Comparison of ENCODE assay signal across 21 cellular contexts in genomic region chr3:55617385-55617784, GRCh38.
DNase-seq lines count a peak whose midpoint lies in the region; ATAC-seq and TF ChIP-seq lines count a peak whose summit lies in the region.
"Had no signal": no experiment of that assay in that cellular context is flagged by ENCODE, and none has a peak within 500 bp of the region (broad histone marks: within the 10 kb centered on the region; RNA-seq: fewer than 3 reads in every experiment).

No MANE protein-coding gene starts in this region.

- H3K4me1 Mint-ChIP-seq in WTC11, result peaks cover 73% of the 10 kb centered on the region
- H3K4me1 Mint-ChIP-seq: CD8-positive, alpha-beta memory T cell had no signal

- H3K27ac ChIP-seq in cardiac muscle cell, result peak overlapping the region; percentile 32
- H3K27ac ChIP-seq: 22Rv1; BLaER1 treated with 17β-estradiol and CSF1 and Interleukin-3, amounts not matched to agents 10 nM and 100 nM; HL-60 had no signal

- H3K4me3 ChIP-seq in cardiac muscle cell, result no peak overlapping the region
- H3K4me3 ChIP-seq: BLaER1 treated with 17β-estradiol and CSF1 and Interleukin-3, amounts not matched to agents 10 nM and 100 nM had no signal

- peaks cover 50% of the 10 kb centered on the region for H3K4me1 ChIP-seq in cardiac muscle cell (ENCODE audit: low read depth)

- no peaks in the 10 kb centered on the region for H3K36me3 ChIP-seq in cardiac muscle cell
- H3K36me3 ChIP-seq: BLaER1 treated with 17β-estradiol and CSF1 and Interleukin-3, amounts not matched to agents 10 nM and 100 nM had no signal

- H3K9me3 Mint-ChIP-seq in WTC11, result no peaks in the 10 kb centered on the region

- peaks cover 6% of the 10 kb centered on the region; the same call in 1 of the 2 replicates for H3K27me3 Mint-ChIP-seq in WTC11 (ENCODE audit: low read depth)

- in situ Hi-C loops in ACHN (cut with HindIII; ENCODE audit: low pct_ligation_motif_present, low pct_unique_long_range_greater_than_20kb, low sequenced_read_pairs), result no loop called here

- peak overlapping the region; percentile 9; the same call in 1 of the 2 replicates for H3K27ac Mint-ChIP-seq in WTC11
- H3K27ac Mint-ChIP-seq: CD8-positive, alpha-beta memory T cell had no signal

- POLR2A ChIA-PET in WTC11 (lab: Charles Lee), result no interaction called here

- CTCF ChIA-PET in WTC11 (lab: Charles Lee), result no interaction called here

- TF ChIP-seq CTCF in cardiac muscle cell (IDR thresholded peaks at IDR 0.05; ENCODE audit: low read depth, low read length) (no peak), WTC11 (IDR thresholded peaks at IDR 0.05) (no peak)

- DNase-seq in cardiac muscle cell (ENCODE audit: low read depth in 1 of 2, low spot score in 1 of 2) (no peak), Right ventricle myocardium superior (no peak), WTC11 (ENCODE audit: low spot score) (no peak), left colon (no peak), ACHN (no peak), NCI-H510A treated with DMSO at 0.1 percent for 48 hours (lab: John Stamatoyannopoulos, UW) (no peak), NCI-H345 (lab: John Stamatoyannopoulos, UW) (no peak)
- DNase-seq: Calu3; CD8-positive, alpha-beta memory T cell; DMS153; GF-D8; KG1; NCI-H1417 treated with DMSO at 0.1 percent for 48 hours; NCI-H187; NCI-H2107; NCI-H748 treated with DMSO at 0.1 percent for 48 hours had no signal

- ATAC-seq in Right ventricle myocardium superior (ENCODE audit: poor library complexity) (no peak), WTC11 (no peak), left colon (peak; percentile 52), GM18502 (IDR thresholded peaks at IDR 0.05; ENCODE audit: poor library complexity, unreplicated experiment) (no peak)
- ATAC-seq: SK-N-SH treated with all-trans-retinoic acid at 6 μM for 48 hours had no signal

- no peaks in the 10 kb centered on the region for H3K9me3 ChIP-seq in cardiac muscle cell (ENCODE audit: low read depth)
- H3K9me3 ChIP-seq: BLaER1 treated with 17β-estradiol and CSF1 and Interleukin-3, amounts not matched to agents 10 nM and 100 nM had no signal

- H3K27me3 ChIP-seq in cardiac muscle cell, result no peaks in the 10 kb centered on the region
- H3K27me3 ChIP-seq: BLaER1 treated with 17β-estradiol and CSF1 and Interleukin-3, amounts not matched to agents 10 nM and 100 nM had no signal

- intact Hi-C loops in Right ventricle myocardium superior (cut with DNase I), result no loop called here
- intact Hi-C loops in left colon (cut with DNase I, micrococcal nuclease), result no loop called here

- H3K36me3 Mint-ChIP-seq in WTC11, result no peaks in the 10 kb centered on the region
- H3K36me3 Mint-ChIP-seq: CD8-positive, alpha-beta memory T cell had no signal

- H3K4me3 Mint-ChIP-seq in WTC11, result no peak overlapping the region
- H3K4me3 Mint-ChIP-seq: CD8-positive, alpha-beta memory T cell had no signal

TF ChIP-seq in WTC11, 78 proteins besides CTCF, POLR2A, EP300 and RAD21 (continues in another document):
- no peak for TF ChIP-seq ATF2 (CRISPR knock-in tag; IDR thresholded peaks at IDR 0.05; ENCODE audit: borderline replicate concordance, low read depth)
- no peak for TF ChIP-seq ZNF512 (CRISPR knock-in tag; IDR thresholded peaks at IDR 0.05; ENCODE audit: borderline replicate concordance)
- TF ChIP-seq HMGA2 (CRISPR knock-in tag; IDR thresholded peaks at IDR 0.05), result no peak
- TF ChIP-seq ZMAT4 (CRISPR knock-in tag; IDR thresholded peaks at IDR 0.05), result no peak
- no peak for TF ChIP-seq AR (CRISPR knock-in tag; IDR thresholded peaks at IDR 0.05)
- TF ChIP-seq HMGXB4 (CRISPR knock-in tag; IDR thresholded peaks at IDR 0.05), result no peak
- no peak for TF ChIP-seq FOXP1 (CRISPR knock-in tag; IDR thresholded peaks at IDR 0.05; ENCODE audit: borderline replicate concordance)
- TF ChIP-seq SP1 (CRISPR knock-in tag; conservative IDR thresholded peaks at IDR 0.05), result no peak
- no peak for TF ChIP-seq ZNF281 (CRISPR knock-in tag; IDR thresholded peaks at IDR 0.05)
